ENCODE assay signal across 18 cellular contexts in the genomic region with DNA sequence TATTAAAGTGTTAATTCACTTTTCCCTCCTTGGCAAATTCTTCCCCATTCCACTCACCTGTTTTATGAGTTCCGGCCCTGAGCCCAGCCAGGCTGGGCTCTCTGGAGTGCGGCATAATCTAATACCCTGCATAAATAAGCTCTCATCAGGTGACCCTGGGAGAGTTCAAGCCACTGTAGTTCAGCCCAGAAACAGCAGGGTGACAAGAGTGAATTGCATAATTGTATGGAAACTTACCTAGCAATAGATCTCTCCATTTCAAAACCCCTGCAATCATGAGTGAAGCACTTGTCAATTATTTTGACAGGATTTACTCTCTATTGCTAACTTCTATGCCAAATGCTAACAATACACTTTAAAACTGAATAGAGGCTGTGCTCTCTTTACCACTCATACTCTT.
A peak's percentile ranks its signal among the peaks of the same experiment; 100 is the strongest.
DNase-seq lines count a peak whose midpoint lies in the region; ATAC-seq, FAIRE-seq and TF ChIP-seq lines count a peak whose summit lies in the region.
"Had no signal": no experiment of that assay in that cellular context is flagged by ENCODE, and none has a peak within 500 bp of the region (broad histone marks: within the 10 kb centered on the region; RNA-seq: fewer than 3 reads in every experiment).

No MANE protein-coding gene starts in this region.

- peaks cover 10% of the 10 kb centered on the region for H3F3A ChIP-seq in OCI-LY1 (ENCODE audit: insufficient read depth, low read length)

- H3K4me2 ChIP-seq in OCI-LY1 (ENCODE audit: low read length), result peak overlapping the region; percentile 59

- H3K79me2 ChIP-seq in OCI-LY1 (ENCODE audit: insufficient read depth, low read length), result peaks cover 19% of the 10 kb centered on the region; the same call in 1 of the 2 replicates

- H3K4me1 ChIP-seq in OCI-LY1 (ENCODE audit: insufficient read depth, low read length, severe bottlenecking) (peaks cover 88% of the 10 kb centered on the region), lower lobe of right lung (peaks cover 21% of the 10 kb centered on the region), kidney (ENCODE audit: control insufficient read depth in 1 of 2, insufficient read depth in 1 of 2, low read depth in 1 of 2, low read length in 2 of 2) (no peaks in the 10 kb centered on the region)
- H3K4me1 ChIP-seq: breast epithelium, stomach had no signal

- H3K9me2 ChIP-seq in OCI-LY1 (ENCODE audit: low read depth, low read length), result no peaks in the 10 kb centered on the region

- H3K4me3 ChIP-seq in OCI-LY1 (ENCODE audit: low read depth, low read length, poor library complexity, severe bottlenecking) (peak overlapping the region; percentile 44), lower lobe of right lung (no peak overlapping the region), kidney (ENCODE audit: low read length in 2 of 2) (no peak overlapping the region)
- H3K4me3 ChIP-seq: breast epithelium, SK-N-MC, stomach had no signal

- FAIRE-seq in kidney (lab: Jason Lieb, UNC), result no peak
- FAIRE-seq: GM12892 had no signal

- intact Hi-C loops in lower lobe of right lung (cut with DNase I), result no loop called here
- intact Hi-C loops in kidney (cut with DNase I), result no loop called here

- no peaks in the 10 kb centered on the region for H4K20me1 ChIP-seq in OCI-LY1 (ENCODE audit: insufficient read depth, low read length)

- H2AFZ ChIP-seq in OCI-LY1 (ENCODE audit: low read length), result no peak overlapping the region

- H3K9ac ChIP-seq in OCI-LY1 (ENCODE audit: low read length) (peak overlapping the region; percentile 58; the same call in 1 of the 2 replicates), kidney (ENCODE audit: low read length in 2 of 2) (no peak overlapping the region)

- ATAC-seq in lower lobe of right lung, result peak; percentile 84
- no peak for ATAC-seq in GM18858 (IDR thresholded peaks at IDR 0.05; ENCODE audit: unreplicated experiment)
- ATAC-seq: left cardiac atrium had no signal

- DNase-seq in DMS 273 (lab: John Stamatoyannopoulos, UW; ENCODE audit: unreplicated experiment), result peak; percentile 43
- DNase-seq in DMS 273 treated with DMSO at 0.1 percent for 48 hours (lab: John Stamatoyannopoulos, UW), result no peak
- peak; percentile 70 for DNase-seq in NCI-H1417 treated with DMSO at 0.1 percent for 48 hours (lab: John Stamatoyannopoulos, UW)
- DNase-seq in lower lobe of right lung, result no peak
- no peak for DNase-seq in stimulated activated CD4-positive, alpha-beta T cell treated with anti-CD3 and anti-CD28 coated beads, Interleukin-2, amount 100 ng/mL, for 24 hours
- no peak for DNase-seq in kidney
- DNase-seq: activated naive CD4-positive, alpha-beta T cell; effector CD8-positive, alpha-beta T cell; left cardiac atrium; NCI-H2171; stomach had no signal

- H3K27ac ChIP-seq in OCI-LY1 (ENCODE audit: low read depth, low read length, poor library complexity, severe bottlenecking), result peak overlapping the region; percentile 91
- H3K27ac ChIP-seq in lower lobe of right lung, result no peak overlapping the region
- H3K27ac ChIP-seq in kidney (ENCODE audit: low read depth in 2 of 2, low read length in 2 of 2), result no peak overlapping the region
- H3K27ac ChIP-seq: 22Rv1, breast epithelium, C4-2B, SK-N-MC, stomach had no signal

- no peaks in the 10 kb centered on the region for H3K27me3 ChIP-seq in OCI-LY1 (ENCODE audit: insufficient read depth, low read length)
- no peaks in the 10 kb centered on the region for H3K27me3 ChIP-seq in lower lobe of right lung (ENCODE audit: low read depth)
- H3K27me3 ChIP-seq: breast epithelium, stomach had no signal

- TF ChIP-seq CTCF in OCI-LY1 (IDR thresholded peaks at IDR 0.05; ENCODE audit: low read length) (peak; percentile 23; the same call in 1 of the 2 replicates), lower lobe of right lung (IDR thresholded peaks at IDR 0.05) (no peak), kidney (IDR thresholded peaks at IDR 0.05; ENCODE audit: borderline replicate concordance, extremely low read depth, insufficient read depth) (no peak)

- H3K36me3 ChIP-seq in OCI-LY1 (ENCODE audit: insufficient read depth, low read length), result peaks cover 55% of the 10 kb centered on the region
- no peaks in the 10 kb centered on the region for H3K36me3 ChIP-seq in lower lobe of right lung
- no peaks in the 10 kb centered on the region for H3K36me3 ChIP-seq in kidney (ENCODE audit: control insufficient read depth in 1 of 2, insufficient read depth in 2 of 2, low read length in 2 of 2)
- H3K36me3 ChIP-seq: breast epithelium, stomach had no signal

- H3K9me3 ChIP-seq in OCI-LY1 (ENCODE audit: low read length) (no peaks in the 10 kb centered on the region), lower lobe of right lung (no peaks in the 10 kb centered on the region), kidney (ENCODE audit: control insufficient read depth in 1 of 2, low read length in 2 of 2) (no peaks in the 10 kb centered on the region)
- H3K9me3 ChIP-seq: breast epithelium, stomach had no signal

Comparison
In these comparisons a context has a peak if more than half of its experiments do, and no peak if none do; other contexts are left out.
1. DNase-seq: peak in DMS 273 (single experiment) and NCI-H1417 treated with DMSO at 0.1 percent for 48 hours (single experiment); none in DMS 273 treated with DMSO at 0.1 percent for 48 hours (single experiment), lower lobe of right lung (single experiment), stimulated activated CD4-positive, alpha-beta T cell treated with anti-CD3 and anti-CD28 coated beads, Interleukin-2, amount 100 ng/mL, for 24 hours (0 of 2) and kidney (single experiment).